In genomic region chr7:12211054-12212050, GRCh38 we compare ENCODE assay signal across 1 cellular context.
A peak's percentile ranks its signal among the peaks of the same experiment; 100 is the strongest.
TF ChIP-seq lines count a peak whose summit lies in the region.

TSS of gene TMEM106B (plus strand) at chr7:12211294. CDS start at chr7:12214811, 3,517 bp downstream.

TF ChIP-seq in HepG2, 621 proteins besides CTCF, POLR2A, EP300 and RAD21 (continued from another document and continues in another):
- TF ChIP-seq AGO2 (optimal IDR thresholded peaks at IDR 0.05; ENCODE audit: low read depth, low read length) (peak; percentile 68), HCFC1 (IDR thresholded peaks at IDR 0.05; ENCODE audit: low read depth, low read length) (no peak; the same call in 1 of the 2 replicates), CENPX (CRISPR knock-in tag; IDR thresholded peaks at IDR 0.05) (no peak), MLX (CRISPR knock-in tag; IDR thresholded peaks at IDR 0.05) (peak; percentile 18; the same call in 1 of the 2 replicates), ISX (CRISPR knock-in tag; conservative IDR thresholded peaks at IDR 0.05) (peak; percentile 97), RBM22 (optimal IDR thresholded peaks at IDR 0.05; ENCODE audit: low read length) (no peak), KLF6 (CRISPR knock-in tag; IDR thresholded peaks at IDR 0.05) (peak; percentile 98), NCOA5 (CRISPR knock-in tag; IDR thresholded peaks at IDR 0.05) (no peak), THAP11 (CRISPR knock-in tag; IDR thresholded peaks at IDR 0.05) (peak; percentile 84), ZNF318 (CRISPR knock-in tag; IDR thresholded peaks at IDR 0.05) (no peak; the same call in none of the 2 replicates), ZNF740 (CRISPR knock-in tag; IDR thresholded peaks at IDR 0.05) (peak; percentile 71; the same call in 1 of the 2 replicates), NBN (conservative IDR thresholded peaks at IDR 0.05) (no peak), HNRNPK (IDR thresholded peaks at IDR 0.05; ENCODE audit: low read depth, low read length, poor library complexity, severe bottlenecking) (peak; percentile 72), LRRFIP1 (CRISPR knock-in tag; conservative IDR thresholded peaks at IDR 0.05) (no peak), ZBTB1 (CRISPR knock-in tag; IDR thresholded peaks at IDR 0.05; ENCODE audit: borderline replicate concordance) (0 out of 2 replicates have a peak, but pooled peaks have one; percentile 19), CHD4 (IDR thresholded peaks at IDR 0.05; ENCODE audit: borderline replicate concordance, low read length) (no peak), ZNF546 (CRISPR knock-in tag; conservative IDR thresholded peaks at IDR 0.05) (peak; percentile 98), EED (CRISPR knock-in tag; IDR thresholded peaks at IDR 0.05) (peak; percentile 99), CERS6 (CRISPR knock-in tag; IDR thresholded peaks at IDR 0.05) (peak; percentile 87; the same call in 1 of the 2 replicates), ZNF281 (CRISPR knock-in tag; IDR thresholded peaks at IDR 0.05; ENCODE audit: borderline replicate concordance) (peak; percentile 91), BCL6 (CRISPR knock-in tag; IDR thresholded peaks at IDR 0.05) (peak; percentile 23), SUZ12 (IDR thresholded peaks at IDR 0.05; ENCODE audit: low read depth, low read length) (no peak), ZNF18 (CRISPR knock-in tag; IDR thresholded peaks at IDR 0.05; ENCODE audit: insufficient replicate concordance) (peak; percentile 80), ZMYM2 (CRISPR knock-in tag; IDR thresholded peaks at IDR 0.05) (peak; percentile 76; the same call in 1 of the 2 replicates), FOSL1 (CRISPR knock-in tag; IDR thresholded peaks at IDR 0.05; ENCODE audit: borderline replicate concordance) (peak; percentile 50; the same call in 1 of the 2 replicates), MED1 (CRISPR knock-in tag; IDR thresholded peaks at IDR 0.05) (peak; percentile 84), TGIF2 (CRISPR knock-in tag; IDR thresholded peaks at IDR 0.05) (peak; percentile 68; the same call in 1 of the 2 replicates), ZNF143 (CRISPR knock-in tag; IDR thresholded peaks at IDR 0.05) (peak; percentile 47; the same call in 1 of the 2 replicates), ZNF614 (CRISPR knock-in tag; IDR thresholded peaks at IDR 0.05; ENCODE audit: borderline replicate concordance) (peak; percentile 91; the same call in 1 of the 2 replicates), ZNF136 (CRISPR knock-in tag; IDR thresholded peaks at IDR 0.05; ENCODE audit: low read depth) (peak; percentile 99), ZNF205 (CRISPR knock-in tag; IDR thresholded peaks at IDR 0.05) (peak; percentile 91; the same call in 1 of the 2 replicates), SMAD3 (CRISPR knock-in tag; IDR thresholded peaks at IDR 0.05) (no peak), ZNF530 (CRISPR knock-in tag; IDR thresholded peaks at IDR 0.05; ENCODE audit: low read depth) (peak; percentile 75; the same call in 1 of the 2 replicates), GLI4 (CRISPR knock-in tag; IDR thresholded peaks at IDR 0.05; ENCODE audit: borderline replicate concordance) (peak; percentile 99), XBP1 (CRISPR knock-in tag; IDR thresholded peaks at IDR 0.05) (peak; percentile 68; the same call in 1 of the 2 replicates), MEIS2 (CRISPR knock-in tag; IDR thresholded peaks at IDR 0.05) (peak; percentile 95), ZNF597 (CRISPR knock-in tag; IDR thresholded peaks at IDR 0.05) (no peak), ASH2L (IDR thresholded peaks at IDR 0.05; ENCODE audit: insufficient read length, low read depth, low read length) (peak; percentile 78), ZNF672 (CRISPR knock-in tag; IDR thresholded peaks at IDR 0.05) (peak; percentile 96)
